In the genomic region with DNA sequence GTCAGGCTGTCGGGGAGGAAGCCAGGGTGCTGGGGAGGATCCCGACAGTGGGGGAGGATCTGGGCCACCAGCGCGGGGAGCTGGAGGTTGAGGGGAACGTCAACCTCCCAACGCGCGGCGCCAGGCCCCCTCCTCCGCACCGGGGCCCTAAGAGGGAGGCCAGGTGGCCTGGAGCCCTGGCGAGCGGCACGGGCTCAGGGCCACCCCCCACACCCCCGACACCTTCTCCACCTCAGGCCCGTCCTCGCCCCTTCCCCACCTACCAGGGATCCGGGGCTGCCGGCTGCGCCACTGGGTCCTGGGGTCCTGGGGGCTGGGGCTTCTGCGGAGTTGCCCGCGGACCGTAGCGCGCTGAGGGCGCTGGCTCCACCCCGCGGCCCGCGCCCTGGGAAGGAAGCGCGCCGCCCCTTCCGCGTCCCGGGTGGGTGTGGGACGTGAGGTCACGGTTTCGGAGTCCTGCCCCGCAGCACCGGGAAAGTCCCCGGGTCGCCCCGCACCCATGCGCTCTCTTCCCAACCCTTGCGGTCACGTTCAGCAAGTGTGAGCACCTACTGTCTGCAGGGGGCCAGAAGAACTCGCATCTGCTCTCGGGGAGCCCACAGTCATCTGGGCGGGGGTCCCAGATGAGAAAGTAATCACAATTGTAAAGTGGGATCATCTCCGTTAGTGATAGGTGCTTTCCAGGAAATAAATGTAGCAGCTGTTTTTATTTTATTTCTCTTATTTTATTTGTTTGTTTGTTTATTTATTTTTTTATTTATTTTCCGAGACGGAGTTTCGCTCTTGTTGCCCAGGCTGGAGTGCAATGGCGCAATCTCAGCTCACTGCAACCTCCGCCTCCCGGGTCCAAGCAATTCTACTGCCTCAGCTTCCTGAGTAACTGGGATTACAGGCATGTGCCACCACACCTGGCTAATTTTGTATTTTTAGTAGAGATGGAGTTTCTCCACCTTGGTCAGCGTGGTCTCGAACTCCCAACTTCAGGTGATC, we compare ENCODE assay signal across 1 cellular context.
TF ChIP-seq lines count a peak whose summit lies in the region.

A gene (minus strand): TSS at position 362 of the 990 bp plus-strand sequence. CDS start 13,335 bp downstream, outside the sequence.

TF ChIP-seq in HepG2, 621 proteins besides CTCF, POLR2A, EP300 and RAD21 (continued from another document and continues in another):
- TF ChIP-seq, protein P1, sequence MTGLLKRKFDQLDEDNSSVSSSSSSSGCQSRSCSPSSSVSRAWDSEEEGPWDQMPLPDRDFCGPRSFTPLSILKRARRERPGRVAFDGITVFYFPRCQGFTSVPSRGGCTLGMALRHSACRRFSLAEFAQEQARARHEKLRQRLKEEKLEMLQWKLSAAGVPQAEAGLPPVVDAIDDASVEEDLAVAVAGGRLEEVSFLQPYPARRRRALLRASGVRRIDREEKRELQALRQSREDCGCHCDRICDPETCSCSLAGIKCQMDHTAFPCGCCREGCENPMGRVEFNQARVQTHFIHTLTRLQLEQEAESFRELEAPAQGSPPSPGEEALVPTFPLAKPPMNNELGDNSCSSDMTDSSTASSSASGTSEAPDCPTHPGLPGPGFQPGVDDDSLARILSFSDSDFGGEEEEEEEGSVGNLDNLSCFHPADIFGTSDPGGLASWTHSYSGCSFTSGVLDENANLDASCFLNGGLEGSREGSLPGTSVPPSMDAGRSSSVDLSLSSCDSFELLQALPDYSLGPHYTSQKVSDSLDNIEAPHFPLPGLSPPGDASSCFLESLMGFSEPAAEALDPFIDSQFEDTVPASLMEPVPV (CRISPR knock-in tag; IDR thresholded peaks at IDR 0.05), result 0 out of 2 replicates have a peak, but pooled peaks have one; percentile 27
- TF ChIP-seq ZSCAN12 (CRISPR knock-in tag; IDR thresholded peaks at IDR 0.05) (no peak), MEIS1 (CRISPR knock-in tag; IDR thresholded peaks at IDR 0.05; ENCODE audit: borderline replicate concordance) (0 out of 2 replicates have a peak, but pooled peaks have one; percentile 50), ZNF138 (CRISPR knock-in tag; IDR thresholded peaks at IDR 0.05; ENCODE audit: low read depth) (peak; percentile 62; the same call in 1 of the 2 replicates), ZBTB7A (CRISPR knock-in tag; IDR thresholded peaks at IDR 0.05) (peak; percentile 89), DNMT3B (CRISPR knock-in tag; conservative IDR thresholded peaks at IDR 0.05) (no peak), ZNF563 (CRISPR knock-in tag; IDR thresholded peaks at IDR 0.05) (no peak; the same call in 1 of the 2 replicates), HNRNPL (IDR thresholded peaks at IDR 0.05; ENCODE audit: low read depth, low read length) (no peak), ZMYM3 (CRISPR knock-in tag; IDR thresholded peaks at IDR 0.05) (peak; percentile 45; the same call in 1 of the 2 replicates), ZNF460 (CRISPR knock-in tag; IDR thresholded peaks at IDR 0.05; ENCODE audit: borderline replicate concordance) (peak; percentile 63; the same call in 1 of the 2 replicates), ZNF335 (CRISPR knock-in tag; IDR thresholded peaks at IDR 0.05) (peak; percentile 44; the same call in 1 of the 2 replicates), CEBPB (IDR thresholded peaks at IDR 0.05; ENCODE audit: borderline replicate concordance, low read depth, low read length) (no peak), POLR2AphosphoS2 (IDR thresholded peaks at IDR 0.05; ENCODE audit: low read depth, low read length) (no peak), RFX1 (IDR thresholded peaks at IDR 0.05) (no peak), ZNF644 (CRISPR knock-in tag; IDR thresholded peaks at IDR 0.05; ENCODE audit: low read depth) (no peak), RBFOX2 (IDR thresholded peaks at IDR 0.05; ENCODE audit: low read depth, low read length) (peak; percentile 84), FOSL1 (CRISPR knock-in tag; IDR thresholded peaks at IDR 0.05; ENCODE audit: borderline replicate concordance) (no peak), ZNF720 (CRISPR knock-in tag; IDR thresholded peaks at IDR 0.05) (no peak), ZNF816 (CRISPR knock-in tag; IDR thresholded peaks at IDR 0.05; ENCODE audit: borderline replicate concordance) (no peak)
- TF ChIP-seq, protein P2, sequence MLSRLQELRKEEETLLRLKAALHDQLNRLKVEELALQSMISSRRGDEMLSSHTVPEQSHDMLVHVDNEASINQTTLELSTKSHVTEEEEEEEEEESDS (CRISPR knock-in tag; IDR thresholded peaks at IDR 0.05; ENCODE audit: borderline replicate concordance), result no peak
- TF ChIP-seq, protein P3, sequence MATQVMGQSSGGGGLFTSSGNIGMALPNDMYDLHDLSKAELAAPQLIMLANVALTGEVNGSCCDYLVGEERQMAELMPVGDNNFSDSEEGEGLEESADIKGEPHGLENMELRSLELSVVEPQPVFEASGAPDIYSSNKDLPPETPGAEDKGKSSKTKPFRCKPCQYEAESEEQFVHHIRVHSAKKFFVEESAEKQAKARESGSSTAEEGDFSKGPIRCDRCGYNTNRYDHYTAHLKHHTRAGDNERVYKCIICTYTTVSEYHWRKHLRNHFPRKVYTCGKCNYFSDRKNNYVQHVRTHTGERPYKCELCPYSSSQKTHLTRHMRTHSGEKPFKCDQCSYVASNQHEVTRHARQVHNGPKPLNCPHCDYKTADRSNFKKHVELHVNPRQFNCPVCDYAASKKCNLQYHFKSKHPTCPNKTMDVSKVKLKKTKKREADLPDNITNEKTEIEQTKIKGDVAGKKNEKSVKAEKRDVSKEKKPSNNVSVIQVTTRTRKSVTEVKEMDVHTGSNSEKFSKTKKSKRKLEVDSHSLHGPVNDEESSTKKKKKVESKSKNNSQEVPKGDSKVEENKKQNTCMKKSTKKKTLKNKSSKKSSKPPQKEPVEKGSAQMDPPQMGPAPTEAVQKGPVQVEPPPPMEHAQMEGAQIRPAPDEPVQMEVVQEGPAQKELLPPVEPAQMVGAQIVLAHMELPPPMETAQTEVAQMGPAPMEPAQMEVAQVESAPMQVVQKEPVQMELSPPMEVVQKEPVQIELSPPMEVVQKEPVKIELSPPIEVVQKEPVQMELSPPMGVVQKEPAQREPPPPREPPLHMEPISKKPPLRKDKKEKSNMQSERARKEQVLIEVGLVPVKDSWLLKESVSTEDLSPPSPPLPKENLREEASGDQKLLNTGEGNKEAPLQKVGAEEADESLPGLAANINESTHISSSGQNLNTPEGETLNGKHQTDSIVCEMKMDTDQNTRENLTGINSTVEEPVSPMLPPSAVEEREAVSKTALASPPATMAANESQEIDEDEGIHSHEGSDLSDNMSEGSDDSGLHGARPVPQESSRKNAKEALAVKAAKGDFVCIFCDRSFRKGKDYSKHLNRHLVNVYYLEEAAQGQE (IDR thresholded peaks at IDR 0.05; ENCODE audit: borderline replicate concordance in 1 of 2, low read depth in 1 of 2, low read length in 2 of 2), result no peak
- TF ChIP-seq, protein P4, sequence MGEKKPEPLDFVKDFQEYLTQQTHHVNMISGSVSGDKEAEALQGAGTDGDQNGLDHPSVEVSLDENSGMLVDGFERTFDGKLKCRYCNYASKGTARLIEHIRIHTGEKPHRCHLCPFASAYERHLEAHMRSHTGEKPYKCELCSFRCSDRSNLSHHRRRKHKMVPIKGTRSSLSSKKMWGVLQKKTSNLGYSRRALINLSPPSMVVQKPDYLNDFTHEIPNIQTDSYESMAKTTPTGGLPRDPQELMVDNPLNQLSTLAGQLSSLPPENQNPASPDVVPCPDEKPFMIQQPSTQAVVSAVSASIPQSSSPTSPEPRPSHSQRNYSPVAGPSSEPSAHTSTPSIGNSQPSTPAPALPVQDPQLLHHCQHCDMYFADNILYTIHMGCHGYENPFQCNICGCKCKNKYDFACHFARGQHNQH (CRISPR knock-in tag; IDR thresholded peaks at IDR 0.05), result peak; percentile 37; the same call in 1 of the 2 replicates
- TF ChIP-seq, protein P5, sequence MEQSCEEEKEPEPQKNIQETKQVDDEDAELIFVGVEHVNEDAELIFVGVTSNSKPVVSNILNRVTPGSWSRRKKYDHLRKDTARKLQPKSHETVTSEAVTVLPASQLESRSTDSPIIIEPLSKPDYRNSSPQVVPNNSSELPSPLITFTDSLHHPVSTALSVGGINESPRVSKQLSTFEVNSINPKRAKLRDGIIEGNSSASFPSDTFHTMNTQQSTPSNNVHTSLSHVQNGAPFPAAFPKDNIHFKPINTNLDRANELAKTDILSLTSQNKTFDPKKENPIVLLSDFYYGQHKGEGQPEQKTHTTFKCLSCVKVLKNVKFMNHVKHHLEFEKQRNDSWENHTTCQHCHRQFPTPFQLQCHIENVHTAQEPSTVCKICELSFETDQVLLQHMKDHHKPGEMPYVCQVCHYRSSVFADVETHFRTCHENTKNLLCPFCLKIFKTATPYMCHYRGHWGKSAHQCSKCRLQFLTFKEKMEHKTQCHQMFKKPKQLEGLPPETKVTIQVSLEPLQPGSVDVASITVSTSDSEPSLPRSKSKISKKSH (CRISPR knock-in tag; IDR thresholded peaks at IDR 0.05; ENCODE audit: borderline replicate concordance), result no peak
- TF ChIP-seq, protein P6, sequence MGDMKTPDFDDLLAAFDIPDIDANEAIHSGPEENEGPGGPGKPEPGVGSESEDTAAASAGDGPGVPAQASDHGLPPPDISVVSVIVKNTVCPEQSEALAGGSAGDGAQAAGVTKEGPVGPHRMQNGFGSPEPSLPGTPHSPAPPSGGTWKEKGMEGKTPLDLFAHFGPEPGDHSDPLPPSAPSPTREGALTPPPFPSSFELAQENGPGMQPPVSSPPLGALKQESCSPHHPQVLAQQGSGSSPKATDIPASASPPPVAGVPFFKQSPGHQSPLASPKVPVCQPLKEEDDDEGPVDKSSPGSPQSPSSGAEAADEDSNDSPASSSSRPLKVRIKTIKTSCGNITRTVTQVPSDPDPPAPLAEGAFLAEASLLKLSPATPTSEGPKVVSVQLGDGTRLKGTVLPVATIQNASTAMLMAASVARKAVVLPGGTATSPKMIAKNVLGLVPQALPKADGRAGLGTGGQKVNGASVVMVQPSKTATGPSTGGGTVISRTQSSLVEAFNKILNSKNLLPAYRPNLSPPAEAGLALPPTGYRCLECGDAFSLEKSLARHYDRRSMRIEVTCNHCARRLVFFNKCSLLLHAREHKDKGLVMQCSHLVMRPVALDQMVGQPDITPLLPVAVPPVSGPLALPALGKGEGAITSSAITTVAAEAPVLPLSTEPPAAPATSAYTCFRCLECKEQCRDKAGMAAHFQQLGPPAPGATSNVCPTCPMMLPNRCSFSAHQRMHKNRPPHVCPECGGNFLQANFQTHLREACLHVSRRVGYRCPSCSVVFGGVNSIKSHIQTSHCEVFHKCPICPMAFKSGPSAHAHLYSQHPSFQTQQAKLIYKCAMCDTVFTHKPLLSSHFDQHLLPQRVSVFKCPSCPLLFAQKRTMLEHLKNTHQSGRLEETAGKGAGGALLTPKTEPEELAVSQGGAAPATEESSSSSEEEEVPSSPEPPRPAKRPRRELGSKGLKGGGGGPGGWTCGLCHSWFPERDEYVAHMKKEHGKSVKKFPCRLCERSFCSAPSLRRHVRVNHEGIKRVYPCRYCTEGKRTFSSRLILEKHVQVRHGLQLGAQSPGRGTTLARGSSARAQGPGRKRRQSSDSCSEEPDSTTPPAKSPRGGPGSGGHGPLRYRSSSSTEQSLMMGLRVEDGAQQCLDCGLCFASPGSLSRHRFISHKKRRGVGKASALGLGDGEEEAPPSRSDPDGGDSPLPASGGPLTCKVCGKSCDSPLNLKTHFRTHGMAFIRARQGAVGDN (CRISPR knock-in tag; IDR thresholded peaks at IDR 0.05), result peak; percentile 74
- TF ChIP-seq, protein P7, sequence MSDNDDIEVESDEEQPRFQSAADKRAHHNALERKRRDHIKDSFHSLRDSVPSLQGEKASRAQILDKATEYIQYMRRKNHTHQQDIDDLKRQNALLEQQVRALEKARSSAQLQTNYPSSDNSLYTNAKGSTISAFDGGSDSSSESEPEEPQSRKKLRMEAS (IDR thresholded peaks at IDR 0.05), result no peak; the same call in 1 of the 2 replicates
- TF ChIP-seq, protein P8, sequence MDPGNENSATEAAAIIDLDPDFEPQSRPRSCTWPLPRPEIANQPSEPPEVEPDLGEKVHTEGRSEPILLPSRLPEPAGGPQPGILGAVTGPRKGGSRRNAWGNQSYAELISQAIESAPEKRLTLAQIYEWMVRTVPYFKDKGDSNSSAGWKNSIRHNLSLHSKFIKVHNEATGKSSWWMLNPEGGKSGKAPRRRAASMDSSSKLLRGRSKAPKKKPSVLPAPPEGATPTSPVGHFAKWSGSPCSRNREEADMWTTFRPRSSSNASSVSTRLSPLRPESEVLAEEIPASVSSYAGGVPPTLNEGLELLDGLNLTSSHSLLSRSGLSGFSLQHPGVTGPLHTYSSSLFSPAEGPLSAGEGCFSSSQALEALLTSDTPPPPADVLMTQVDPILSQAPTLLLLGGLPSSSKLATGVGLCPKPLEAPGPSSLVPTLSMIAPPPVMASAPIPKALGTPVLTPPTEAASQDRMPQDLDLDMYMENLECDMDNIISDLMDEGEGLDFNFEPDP (CRISPR knock-in tag; conservative IDR thresholded peaks at IDR 0.05), result no peak
- TF ChIP-seq, protein P9, sequence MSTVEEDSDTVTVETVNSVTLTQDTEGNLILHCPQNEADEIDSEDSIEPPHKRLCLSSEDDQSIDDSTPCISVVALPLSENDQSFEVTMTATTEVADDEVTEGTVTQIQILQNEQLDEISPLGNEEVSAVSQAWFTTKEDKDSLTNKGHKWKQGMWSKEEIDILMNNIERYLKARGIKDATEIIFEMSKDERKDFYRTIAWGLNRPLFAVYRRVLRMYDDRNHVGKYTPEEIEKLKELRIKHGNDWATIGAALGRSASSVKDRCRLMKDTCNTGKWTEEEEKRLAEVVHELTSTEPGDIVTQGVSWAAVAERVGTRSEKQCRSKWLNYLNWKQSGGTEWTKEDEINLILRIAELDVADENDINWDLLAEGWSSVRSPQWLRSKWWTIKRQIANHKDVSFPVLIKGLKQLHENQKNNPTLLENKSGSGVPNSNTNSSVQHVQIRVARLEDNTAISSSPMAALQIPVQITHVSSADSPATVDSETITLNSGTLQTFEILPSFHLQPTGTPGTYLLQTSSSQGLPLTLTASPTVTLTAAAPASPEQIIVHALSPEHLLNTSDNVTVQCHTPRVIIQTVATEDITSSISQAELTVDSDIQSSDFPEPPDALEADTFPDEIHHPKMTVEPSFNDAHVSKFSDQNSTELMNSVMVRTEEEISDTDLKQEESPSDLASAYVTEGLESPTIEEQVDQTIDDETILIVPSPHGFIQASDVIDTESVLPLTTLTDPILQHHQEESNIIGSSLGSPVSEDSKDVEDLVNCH (CRISPR knock-in tag; IDR thresholded peaks at IDR 0.05), result no peak
- TF ChIP-seq, protein P10, sequence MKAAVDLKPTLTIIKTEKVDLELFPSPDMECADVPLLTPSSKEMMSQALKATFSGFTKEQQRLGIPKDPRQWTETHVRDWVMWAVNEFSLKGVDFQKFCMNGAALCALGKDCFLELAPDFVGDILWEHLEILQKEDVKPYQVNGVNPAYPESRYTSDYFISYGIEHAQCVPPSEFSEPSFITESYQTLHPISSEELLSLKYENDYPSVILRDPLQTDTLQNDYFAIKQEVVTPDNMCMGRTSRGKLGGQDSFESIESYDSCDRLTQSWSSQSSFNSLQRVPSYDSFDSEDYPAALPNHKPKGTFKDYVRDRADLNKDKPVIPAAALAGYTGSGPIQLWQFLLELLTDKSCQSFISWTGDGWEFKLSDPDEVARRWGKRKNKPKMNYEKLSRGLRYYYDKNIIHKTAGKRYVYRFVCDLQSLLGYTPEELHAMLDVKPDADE (CRISPR knock-in tag; IDR thresholded peaks at IDR 0.05), result no peak
- TF ChIP-seq, protein P11, sequence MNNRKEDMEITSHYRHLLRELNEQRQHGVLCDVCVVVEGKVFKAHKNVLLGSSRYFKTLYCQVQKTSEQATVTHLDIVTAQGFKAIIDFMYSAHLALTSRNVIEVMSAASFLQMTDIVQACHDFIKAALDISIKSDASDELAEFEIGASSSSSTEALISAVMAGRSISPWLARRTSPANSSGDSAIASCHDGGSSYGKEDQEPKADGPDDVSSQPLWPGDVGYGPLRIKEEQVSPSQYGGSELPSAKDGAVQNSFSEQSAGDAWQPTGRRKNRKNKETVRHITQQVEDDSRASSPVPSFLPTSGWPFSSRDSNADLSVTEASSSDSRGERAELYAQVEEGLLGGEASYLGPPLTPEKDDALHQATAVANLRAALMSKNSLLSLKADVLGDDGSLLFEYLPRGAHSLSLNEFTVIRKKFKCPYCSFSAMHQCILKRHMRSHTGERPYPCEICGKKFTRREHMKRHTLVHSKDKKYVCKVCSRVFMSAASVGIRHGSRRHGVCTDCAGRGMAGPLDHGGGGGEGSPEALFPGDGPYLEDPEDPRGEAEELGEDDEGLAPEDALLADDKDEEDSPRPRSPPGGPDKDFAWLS (CRISPR knock-in tag; IDR thresholded peaks at IDR 0.05; ENCODE audit: borderline replicate concordance), result no peak
